In genomic region chr6:124964084-124964763, GRCh38 we compare ENCODE assay signal across 8 cellular contexts. TPM values are rescaled to one million over a fixed set of nuclear protein-coding genes. Genes with fewer than 3 reads are reported as not detected.
A peak's percentile ranks its signal among the peaks of the same experiment; 100 is the strongest.
DNase-seq lines count a peak whose midpoint lies in the region; ATAC-seq, FAIRE-seq and TF ChIP-seq lines count a peak whose summit lies in the region.

No MANE protein-coding gene starts in this region.

- TF ChIP-seq POLR2A in gastrocnemius medialis (IDR thresholded peaks at IDR 0.05) = peak; percentile 33 to 37
- TF ChIP-seq POLR2A in GM18505 (IDR thresholded peaks at IDR 0.05; ENCODE audit: borderline replicate concordance, extremely low read depth, insufficient read depth, insufficient read length) = no peak

- peaks cover 9% of the 10 kb centered on the region; the same call in 1 of the 2 replicates for H3K4me1 ChIP-seq in HEK293 (ENCODE audit: control insufficient read depth, insufficient read depth, low read length)
- peaks cover 37% of the 10 kb centered on the region for H3K4me1 ChIP-seq in astrocyte (ENCODE audit: insufficient read depth, low read length)
- peaks cover 55 to 65% of the 10 kb centered on the region in 2 donors for H3K4me1 ChIP-seq in gastrocnemius medialis

- no peaks in the 10 kb centered on the region for H3K9me3 ChIP-seq in HEK293 (ENCODE audit: control insufficient read depth, insufficient read depth, low read depth, low read length)
- H3K9me3 ChIP-seq in astrocyte (ENCODE audit: insufficient read depth, low read depth, low read length) = no peaks in the 10 kb centered on the region
- H3K9me3 ChIP-seq in gastrocnemius medialis = no peaks in the 10 kb centered on the region

- peaks cover 34% of the 10 kb centered on the region for H3K4me1 Mint-ChIP-seq in astrocyte (ENCODE audit: low read depth, unreplicated experiment)

- DNase-seq in astrocyte (ENCODE audit: low read depth) (peak; percentile 29), inferior parietal cortex (ENCODE audit: extremely low spot score) (peak; percentile 58), gastrocnemius medialis (peak; percentile 49 to 64), activated gamma-delta T cell (lab: John Stamatoyannopoulos, UW) (no peak), islet precursor cell (no peak)

- CTCF ChIA-PET in HEK293 (lab: Yijun Ruan, JAX) = interaction anchor here (0.5 to 3.7 kb wide), 6 partner anchors 10 to 1461 kb away, joined by 3 to 26 read pairs (median 5); no protein-coding TSS in a partner anchor

- peak overlapping the region; percentile 89 for H3K4me3 ChIP-seq in HEK293 (ENCODE audit: low read depth, low read length)
- peak overlapping the region; percentile 80 for H3K4me3 ChIP-seq in astrocyte (ENCODE audit: insufficient read depth, low read depth, low read length)
- H3K4me3 ChIP-seq in gastrocnemius medialis = peak overlapping the region; percentile 72 to 87 (median 81)

- intact Hi-C loops in gastrocnemius medialis (cut with DNase I; ENCODE audit: low total_unique reads) = loop anchor here (5.0 to 10.0 kb wide), 3 partner anchors 341 to 821 kb away; partner anchors contain the start of genes HDDC2 and HEY2

- peak overlapping the region; percentile 94 for H3K9ac ChIP-seq in astrocyte (ENCODE audit: low read length)

- peak overlapping the region; percentile 88 for H3K4me2 ChIP-seq in astrocyte (ENCODE audit: low read length)

- H3K27ac Mint-ChIP-seq in astrocyte (ENCODE audit: unreplicated experiment) = peak overlapping the region; percentile 48

- ATAC-seq in gastrocnemius medialis (peak; percentile 44 to 59), GM19351 (IDR thresholded peaks at IDR 0.05; ENCODE audit: unreplicated experiment) (no peak), GM18505 (IDR thresholded peaks at IDR 0.05; ENCODE audit: unreplicated experiment) (no peak)

- POLR2A ChIA-PET in HEK293 (lab: Yijun Ruan, JAX) = interaction anchor here (1.0 to 1.8 kb wide), 7 partner anchors 10 to 190 kb away, joined by 3 to 6 read pairs (median 4); partner anchors contain the start of gene TPD52L1

- no peaks in the 10 kb centered on the region for H3K27me3 Mint-ChIP-seq in astrocyte (ENCODE audit: low read depth, unreplicated experiment)

- peak overlapping the region; percentile 96; the same call in 1 of the 2 replicates for H3K27ac ChIP-seq in HEK293 (ENCODE audit: extremely low read depth, low read depth, low read length)
- H3K27ac ChIP-seq in astrocyte (ENCODE audit: low read depth, low read length) = peak overlapping the region; percentile 87
- H3K27ac ChIP-seq in gastrocnemius medialis = peak overlapping the region; percentile 83 to 92 (median 90)

- peak; percentile 65 for FAIRE-seq in astrocyte (lab: Jason Lieb, UNC)

- H3K9me3 Mint-ChIP-seq in astrocyte (ENCODE audit: unreplicated experiment) = no peaks in the 10 kb centered on the region

- peaks cover 41% of the 10 kb centered on the region for H4K20me1 ChIP-seq in astrocyte (ENCODE audit: insufficient read depth, low read length)

- no peaks in the 10 kb centered on the region for H3K27me3 ChIP-seq in astrocyte (ENCODE audit: insufficient read depth, low read length)
- H3K27me3 ChIP-seq in gastrocnemius medialis = no peaks in the 10 kb centered on the region

- no peak for TF ChIP-seq CTCF in HEK293 (tag by site-specific recombination; IDR thresholded peaks at IDR 0.05)
- TF ChIP-seq CTCF in astrocyte (IDR thresholded peaks at IDR 0.05; ENCODE audit: insufficient read depth, low read depth, low read length) = no peak
- no peak for TF ChIP-seq CTCF in gastrocnemius medialis (IDR thresholded peaks at IDR 0.05 in 4 of 5, conservative IDR thresholded peaks at IDR 0.05 in 1 of 5)

- in situ Hi-C loops in gastrocnemius medialis (cut with MboI; ENCODE audit: low sequenced_read_pairs in 4 of 4) = no loop called here

- H3K79me2 ChIP-seq in astrocyte (ENCODE audit: insufficient read depth, low read length) = peaks cover 78% of the 10 kb centered on the region

- H3K36me3 ChIP-seq in HEK293 (ENCODE audit: control insufficient read depth in 2 of 2, insufficient read depth in 1 of 2, low read length in 2 of 2) (peaks cover 6 to 12% of the 10 kb centered on the region in 2 experiments; a peak in 2 of 3 replicates), astrocyte (ENCODE audit: insufficient read depth, low read length) (peaks cover 7% of the 10 kb centered on the region), gastrocnemius medialis (no peaks in the 10 kb centered on the region)

- peak overlapping the region; percentile 95 for H3K4me3 Mint-ChIP-seq in astrocyte (ENCODE audit: unreplicated experiment)

- H2AFZ ChIP-seq in astrocyte (ENCODE audit: low read depth, low read length) = no peak overlapping the region

- peaks cover 5% of the 10 kb centered on the region for H3K36me3 Mint-ChIP-seq in astrocyte (ENCODE audit: low read depth, unreplicated experiment)

TF ChIP-seq in HEK293, 187 proteins besides CTCF, POLR2A, EP300 and RAD21:
- peak; percentile 62; the same call in 1 of the 2 replicates for TF ChIP-seq ZBTB48 (tag by site-specific recombination; IDR thresholded peaks at IDR 0.05)
- peak; percentile 83 for TF ChIP-seq PRDM1 (tag by site-specific recombination; IDR thresholded peaks at IDR 0.05)
- TF ChIP-seq ZNF138 (tag by site-specific recombination; IDR thresholded peaks at IDR 0.05; ENCODE audit: borderline replicate concordance) = no peak
- TF ChIP-seq, protein P1, sequence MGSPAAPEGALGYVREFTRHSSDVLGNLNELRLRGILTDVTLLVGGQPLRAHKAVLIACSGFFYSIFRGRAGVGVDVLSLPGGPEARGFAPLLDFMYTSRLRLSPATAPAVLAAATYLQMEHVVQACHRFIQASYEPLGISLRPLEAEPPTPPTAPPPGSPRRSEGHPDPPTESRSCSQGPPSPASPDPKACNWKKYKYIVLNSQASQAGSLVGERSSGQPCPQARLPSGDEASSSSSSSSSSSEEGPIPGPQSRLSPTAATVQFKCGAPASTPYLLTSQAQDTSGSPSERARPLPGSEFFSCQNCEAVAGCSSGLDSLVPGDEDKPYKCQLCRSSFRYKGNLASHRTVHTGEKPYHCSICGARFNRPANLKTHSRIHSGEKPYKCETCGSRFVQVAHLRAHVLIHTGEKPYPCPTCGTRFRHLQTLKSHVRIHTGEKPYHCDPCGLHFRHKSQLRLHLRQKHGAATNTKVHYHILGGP (tag by site-specific recombination; IDR thresholded peaks at IDR 0.05) = peak; percentile 48

RNA-seq across cellular contexts. Expression of gene RNF217, which starts 2.0 kb away (rescaled TPM):
- total RNA-seq in astrocyte (49.4 and 53.3 TPM in 2 replicates), gastrocnemius medialis (10 to 100 TPM in 3 of 4 donors, 1 to 10 TPM in 1; 4.5 to 15.5 (median 12.4) TPM)

Comparison
In these comparisons a context has a peak if more than half of its experiments do, and no peak if none do; other contexts are left out.
1. DNase-seq: peak in astrocyte (single experiment), inferior parietal cortex (single experiment) and gastrocnemius medialis (2 of 2); none in activated gamma-delta T cell (single experiment) and islet precursor cell (single experiment).
2. ATAC-seq: peak in gastrocnemius medialis (2 of 2); none in GM19351 (single experiment) and GM18505 (single experiment).
3. Peak in every context shown above with its lines, with median percentiles within 50 percentile points of each other: H3K27ac ChIP-seq and H3K4me3 ChIP-seq.